Comparison of ENCODE assay signal across 21 cellular contexts in genomic region chr5:130035388-130035787, GRCh38.
"Had no signal": no experiment of that assay in that cellular context is flagged by ENCODE, and none has a peak within 500 bp of the region (broad histone marks: within the 10 kb centered on the region; RNA-seq: fewer than 3 reads in every experiment).

No MANE protein-coding gene starts in this region.

- H3K9me3 ChIP-seq: lower lobe of right lung, pancreas, stomach, thoracic aorta, transverse colon had no signal

- H3K27me3 ChIP-seq: hepatocyte, neural progenitor cell, pancreas, stomach, transverse colon had no signal

- H3K9me3 Mint-ChIP-seq: effector memory CD8-positive, alpha-beta T cell; neural progenitor cell had no signal

- H3K36me3 ChIP-seq: left ventricle myocardium inferior, lower lobe of right lung, neural progenitor cell, pancreas, stomach, thoracic aorta, transverse colon had no signal

- DNase-seq: effector memory CD8-positive, alpha-beta T cell; erythroblast; kidney; left cardiac atrium; left ventricle myocardium inferior; lower lobe of right lung; midbrain; nucleus accumbens; pancreas; right cardiac atrium; small intestine; stimulated activated CD4-positive, alpha-beta T cell treated with anti-CD3 and anti-CD28 coated beads, Interleukin-12 subunit alpha, Interleukin-12 subunit beta, amount 100 ng/mL, for 4 hours; stimulated activated naive CD4-positive, alpha-beta T cell; stomach; transverse colon had no signal

- ATAC-seq: effector memory CD8-positive, alpha-beta T cell; left cardiac atrium; natural killer cell treated with Interleukin-12 subunit alpha and Interleukin-12 subunit beta and Interleukin-15 and Interleukin-18, amount 100 ng/mL, for 72 hours; right cardiac atrium had no signal

- H3K79me2 ChIP-seq: hepatocyte had no signal

- H3K4me3 ChIP-seq: hepatocyte, left ventricle myocardium inferior, lower lobe of right lung, neural progenitor cell, pancreas, stomach, thoracic aorta, transverse colon had no signal

- H3K4me1 ChIP-seq: left ventricle myocardium inferior, lower lobe of right lung, neural progenitor cell, pancreas, stomach, transverse colon had no signal

- H2AFZ ChIP-seq: hepatocyte, neural progenitor cell had no signal

- H3K27me3 Mint-ChIP-seq: effector memory CD8-positive, alpha-beta T cell; natural killer cell treated with Interleukin-12 subunit alpha and Interleukin-12 subunit beta and Interleukin-15 and Interleukin-18, amount 100 ng/mL, for 72 hours; progenitor cell of endocrine pancreas had no signal

- FAIRE-seq: kidney, pancreas, small intestine, urothelium cell line had no signal

- H3K4me1 Mint-ChIP-seq: neural progenitor cell had no signal

- H3K27ac Mint-ChIP-seq: effector memory CD8-positive, alpha-beta T cell; natural killer cell treated with Interleukin-12 subunit alpha and Interleukin-12 subunit beta and Interleukin-15 and Interleukin-18, amount 100 ng/mL, for 72 hours; neural progenitor cell; progenitor cell of endocrine pancreas had no signal

- H3K4me2 ChIP-seq: hepatocyte, neural progenitor cell had no signal

- H3K36me3 Mint-ChIP-seq: natural killer cell treated with Interleukin-12 subunit alpha and Interleukin-12 subunit beta and Interleukin-15 and Interleukin-18, amount 100 ng/mL, for 72 hours; neural progenitor cell had no signal

- H3K27ac ChIP-seq: hepatocyte, left ventricle myocardium inferior, lower lobe of right lung, neural progenitor cell, pancreas, stomach, thoracic aorta, transverse colon had no signal

- H3K9ac ChIP-seq: neural progenitor cell had no signal

- H3K4me3 Mint-ChIP-seq: effector memory CD8-positive, alpha-beta T cell; natural killer cell treated with Interleukin-12 subunit alpha and Interleukin-12 subunit beta and Interleukin-15 and Interleukin-18, amount 100 ng/mL, for 72 hours; neural progenitor cell had no signal
